30 cellular contexts compared by ENCODE assay signal in genomic region chr20:49215232-49215631, GRCh38.
"Had no signal": no experiment of that assay in that cellular context is flagged by ENCODE, and none has a peak within 500 bp of the region (broad histone marks: within the 10 kb centered on the region; RNA-seq: fewer than 3 reads in every experiment).

No MANE protein-coding gene starts in this region.

- H3K9me3 Mint-ChIP-seq: natural killer cell treated with Interleukin-12 subunit alpha and Interleukin-12 subunit beta and Interleukin-15 and Interleukin-18, amount 100 ng/mL, for 72 hours had no signal

- H3K4me3 Mint-ChIP-seq: naive thymus-derived CD8-positive, alpha-beta T cell; natural killer cell treated with Interleukin-12 subunit alpha and Interleukin-12 subunit beta and Interleukin-15 and Interleukin-18, amount 100 ng/mL, for 72 hours; nephron progenitor cell; neural crest cell; stimulated activated memory B cell treated with anti-CD40 and anti-IgM and Interleukin-4, amounts not matched to agents 10 μg/mL and 1 μg/mL and 100 μg/mL, for 72 hours; stimulated activated naive CD8-positive, alpha-beta T cell treated with anti-CD3 and anti-CD28 coated beads, Interleukin-15, amount 100 ng/mL, for 72 hours; type B pancreatic cell had no signal

- H3K4me3 ChIP-seq: pancreas, psoas muscle, skin epidermis, smooth muscle cell, spleen, suprapubic skin, testis, tibial artery, transverse colon, upper lobe of right lung, uterus had no signal

- ATAC-seq: naive thymus-derived CD8-positive, alpha-beta T cell; natural killer cell treated with Interleukin-12 subunit alpha and Interleukin-12 subunit beta and Interleukin-15 and Interleukin-18, amount 100 ng/mL, for 72 hours; pancreas; psoas muscle; right cardiac atrium; sciatic nerve; stimulated activated memory B cell treated with anti-CD40 and anti-IgM and Interleukin-4, amounts not matched to agents 10 μg/mL and 1 μg/mL and 100 μg/mL, for 72 hours; stimulated activated naive CD8-positive, alpha-beta T cell treated with anti-CD3 and anti-CD28 coated beads, Interleukin-15, amount 100 ng/mL, for 72 hours; stimulated activated naive CD8-positive, alpha-beta T cell treated with anti-CD3 and anti-CD28 coated beads, Interleukin-15, Interleukin-2, amounts not matched to agents 100 U/mL and 50 U/mL, for 24 hours; upper lobe of right lung had no signal

- H3K27ac ChIP-seq: neutrophil, pancreas, psoas muscle, skin epidermis, spleen, suprapubic skin, testis, tibial artery, transverse colon, upper lobe of right lung, uterus had no signal

- H3K27me3 Mint-ChIP-seq: natural killer cell treated with Interleukin-12 subunit alpha and Interleukin-12 subunit beta and Interleukin-15 and Interleukin-18, amount 100 ng/mL, for 72 hours; stimulated activated memory B cell treated with anti-CD40 and anti-IgM and Interleukin-4, amounts not matched to agents 10 μg/mL and 1 μg/mL and 100 μg/mL, for 72 hours; stimulated activated naive CD8-positive, alpha-beta T cell treated with anti-CD3 and anti-CD28 coated beads, Interleukin-15, amount 100 ng/mL, for 72 hours; type B pancreatic cell had no signal

- H3K36me3 ChIP-seq: neutrophil, pancreas, spleen, suprapubic skin, tibial artery, transverse colon, upper lobe of right lung, uterus had no signal

- FAIRE-seq: pancreas had no signal

- DNase-seq: naive thymus-derived CD8-positive, alpha-beta T cell; nephron progenitor cell; nucleus accumbens; pancreas; psoas muscle; stimulated activated CD4-positive, alpha-beta T cell treated with anti-CD3 and anti-CD28 coated beads, Interleukin-12 subunit alpha, Interleukin-12 subunit beta, amount 100 ng/mL, for 4 hours; stimulated activated CD4-positive, alpha-beta T cell treated with anti-CD3 and anti-CD28 coated beads, Interleukin-1b, Interleukin-23, amount 100 ng/mL, for 48 hours; stimulated activated CD4-positive, alpha-beta T cell treated with anti-CD3 and anti-CD28 coated beads, Interleukin-4, amount 100 ng/mL, for 1 hour; stimulated activated CD4-positive, alpha-beta T cell treated with anti-CD3 and anti-CD28 coated beads, Interleukin-4, amount 100 ng/mL, for 4 hours; stimulated activated CD8-positive, alpha-beta memory T cell treated with anti-CD3 and anti-CD28 coated beads, Interleukin-4, amount 100 ng/mL, for 48 hours; stimulated activated naive CD4-positive, alpha-beta T cell; stimulated activated naive CD8-positive, alpha-beta T cell treated with anti-CD3 and anti-CD28 coated beads, Interleukin-15, amount 100 ng/mL, for 72 hours; stimulated activated naive CD8-positive, alpha-beta T cell treated with anti-CD3 and anti-CD28 coated beads, Interleukin-15, Interleukin-2, amounts not matched to agents 100 U/mL and 50 U/mL, for 24 hours; substantia nigra; testis; tibial artery; transverse colon; upper lobe of right lung; uterus had no signal

- H3K4me1 ChIP-seq: uterus had no signal

- H3K4me2 ChIP-seq: smooth muscle cell had no signal

- H3K27me3 ChIP-seq: neutrophil, pancreas, spleen, suprapubic skin, testis, tibial artery, transverse colon, upper lobe of right lung, uterus had no signal

- H3K27ac Mint-ChIP-seq: natural killer cell treated with Interleukin-12 subunit alpha and Interleukin-12 subunit beta and Interleukin-15 and Interleukin-18, amount 100 ng/mL, for 72 hours; nephron progenitor cell; stimulated activated memory B cell treated with anti-CD40 and anti-IgM and Interleukin-4, amounts not matched to agents 10 μg/mL and 1 μg/mL and 100 μg/mL, for 72 hours; stimulated activated naive CD8-positive, alpha-beta T cell treated with anti-CD3 and anti-CD28 coated beads, Interleukin-15, amount 100 ng/mL, for 72 hours; type B pancreatic cell had no signal

- H3K9me3 ChIP-seq: neutrophil, pancreas, psoas muscle, suprapubic skin, testis, tibial artery, transverse colon, upper lobe of right lung had no signal
